Comparison of ENCODE assay signal across 8 cellular contexts in genomic region chr5:146291421-146292074, GRCh38. TPM values are rescaled to one million over a fixed set of nuclear protein-coding genes. Genes with fewer than 3 reads are reported as not detected.
A peak's percentile ranks its signal among the peaks of the same experiment; 100 is the strongest.
DNase-seq lines count a peak whose midpoint lies in the region; ATAC-seq and TF ChIP-seq lines count a peak whose summit lies in the region.

No MANE protein-coding gene starts in this region.

- no peaks in the 10 kb centered on the region for H3K4me1 ChIP-seq in IMR-90 (ENCODE audit: control insufficient read depth, insufficient read depth, low read length)

- H3K9ac ChIP-seq in IMR-90 (ENCODE audit: low read depth, low read length): no peak overlapping the region

- H3K4me1 Mint-ChIP-seq in activated T-cell treated with anti-CD3 and anti-CD28 coated beads, Interleukin-2, amount 50 U/mL, for 72 hours (ENCODE audit: low read depth): no peaks in the 10 kb centered on the region
- H3K4me1 Mint-ChIP-seq in natural killer cell: no peaks in the 10 kb centered on the region

- H3K4ac ChIP-seq in IMR-90 (ENCODE audit: low read depth, low read length): no peak overlapping the region

- H3K14ac ChIP-seq in IMR-90 (replicated peaks; ENCODE audit: low read depth, low read length): no peak overlapping the region

- intact Hi-C loops in IMR-90 (cut with micrococcal nuclease): loop anchor here (1.0 kb wide), 1 partner anchor 136 kb away; no protein-coding TSS in a partner anchor
- intact Hi-C loops in natural killer cell (cut with micrococcal nuclease): loop anchor here (1.0 kb wide), 1 partner anchor 136 kb away; no protein-coding TSS in a partner anchor

- H2BK5ac ChIP-seq in IMR-90 (ENCODE audit: low read depth, low read length, poor library complexity, severe bottlenecking): no peak overlapping the region

- H3K4me3 ChIP-seq in IMR-90 (ENCODE audit: insufficient read depth, low read depth, low read length) (no peak overlapping the region), epithelial cell of esophagus (ENCODE audit: low read length) (no peak overlapping the region)

- H2AFZ ChIP-seq in IMR-90 (replicated peaks; ENCODE audit: low read length, poor library complexity): no peak overlapping the region

- H2BK120ac ChIP-seq in IMR-90 (ENCODE audit: low read depth, low read length): no peak overlapping the region

- no peaks in the 10 kb centered on the region for H3K9me1 ChIP-seq in IMR-90 (ENCODE audit: insufficient read depth, low read length)

- peak in 1 of 2 donors; percentile 26 for ATAC-seq in activated T-cell treated with anti-CD3 and anti-CD28 coated beads, Interleukin-2, amount 50 U/mL, for 72 hours (replicated peaks in 1 of 2)
- ATAC-seq in GM21515 (IDR thresholded peaks at IDR 0.05; ENCODE audit: unreplicated experiment) (peak; percentile 78), IMR-90 (ENCODE audit: low read depth) (peak; percentile 49; the same call in 1 of the 2 replicates), natural killer cell (peak; percentile 58 to 78 (median 68))

- H3K27me3 Mint-ChIP-seq in activated T-cell treated with anti-CD3 and anti-CD28 coated beads, Interleukin-2, amount 50 U/mL, for 72 hours (ENCODE audit: low read depth): no peaks in the 10 kb centered on the region
- no peaks in the 10 kb centered on the region for H3K27me3 Mint-ChIP-seq in natural killer cell (ENCODE audit: low read depth in 2 of 2)

- H3K56ac ChIP-seq in IMR-90 (ENCODE audit: extremely low read depth, insufficient read depth, low read length): no peak overlapping the region

- no peak for TF ChIP-seq POLR2A in IMR-90 (IDR thresholded peaks at IDR 0.05; ENCODE audit: low read depth, low read length)

- H3K27me3 ChIP-seq in IMR-90 (ENCODE audit: control insufficient read depth, insufficient read depth, low read length): no peaks in the 10 kb centered on the region

- H3K4me2 ChIP-seq in IMR-90 (ENCODE audit: low read depth, low read length): no peak overlapping the region

- H2BK15ac ChIP-seq in IMR-90 (ENCODE audit: low read depth, low read length): no peak overlapping the region

- H4K5ac ChIP-seq in IMR-90 (ENCODE audit: low read depth, low read length): no peak overlapping the region

- no peak overlapping the region for H2BK20ac ChIP-seq in IMR-90 (ENCODE audit: low read depth, low read length)

- TF ChIP-seq CTCF in IMR-90 (conservative IDR thresholded peaks at IDR 0.05; ENCODE audit: low read depth, low read length): peak; percentile 60
- peak; percentile 63 for TF ChIP-seq CTCF in epithelial cell of esophagus (IDR thresholded peaks at IDR 0.05; ENCODE audit: insufficient read depth, low read depth, low read length, missing control alignments)
- peak; percentile 78 for TF ChIP-seq CTCF in natural killer cell (IDR thresholded peaks at IDR 0.05)

- no TSS peak for BruUV-seq in IMR-90 (replicated peaks; lab: Mats Ljungman, UMichigan)

- no peak overlapping the region for H3K18ac ChIP-seq in IMR-90 (ENCODE audit: low read depth, low read length)

- CTCF ChIA-PET in IMR-90 (lab: Yijun Ruan, JAX): no interaction called here

- H3K36me3 ChIP-seq in IMR-90 (ENCODE audit: control insufficient read depth, insufficient read depth, low read length): no peaks in the 10 kb centered on the region

- no peak overlapping the region for H3K27ac Mint-ChIP-seq in activated T-cell treated with anti-CD3 and anti-CD28 coated beads, Interleukin-2, amount 50 U/mL, for 72 hours
- no peak overlapping the region for H3K27ac Mint-ChIP-seq in natural killer cell

- no CpG with 5 or more reads among the region's 5 CpGs for WGBS in IMR-90 (ENCODE audit: extremely low coverage in 2 of 2, insufficient read length in 1 of 2), 2 experiments

- dilution Hi-C loops in IMR-90 (cut with HindIII; ENCODE audit: low sequenced_read_pairs, unreplicated experiment): no loop called here

- no peak overlapping the region for H3K4me3 Mint-ChIP-seq in activated T-cell treated with anti-CD3 and anti-CD28 coated beads, Interleukin-2, amount 50 U/mL, for 72 hours
- no peak overlapping the region for H3K4me3 Mint-ChIP-seq in natural killer cell

- POLR2A ChIA-PET in IMR-90 (lab: Charles Lee; ENCODE audit: unreplicated experiment): no interaction called here

- H3K9me3 ChIP-seq in IMR-90 (ENCODE audit: control insufficient read depth, insufficient read depth, low read length): no peaks in the 10 kb centered on the region

- no peak overlapping the region for H2AK5ac ChIP-seq in IMR-90 (ENCODE audit: low read depth, low read length)

- H4K91ac ChIP-seq in IMR-90 (ENCODE audit: insufficient read depth, low read depth, low read length): no peak overlapping the region

- in situ Hi-C loops in IMR-90 (cut with MboI; ENCODE audit: low sequenced_read_pairs): no loop called here

- no peaks in the 10 kb centered on the region for H4K20me1 ChIP-seq in IMR-90 (ENCODE audit: insufficient read depth, low read length)

- peak; percentile 40 for TF ChIP-seq RAD21 in IMR-90 (IDR thresholded peaks at IDR 0.05; ENCODE audit: low read length)

- no peaks in the 10 kb centered on the region for H3K9me3 Mint-ChIP-seq in activated T-cell treated with anti-CD3 and anti-CD28 coated beads, Interleukin-2, amount 50 U/mL, for 72 hours
- H3K9me3 Mint-ChIP-seq in natural killer cell: no peaks in the 10 kb centered on the region

- peak; percentile 6 to 12 for DNase-seq in activated T-cell treated with anti-CD3 and anti-CD28 coated beads, Interleukin-2, amount 50 U/mL, for 72 hours
- no peak for DNase-seq in activated T-cell treated with anti-CD3 and anti-CD28 coated beads, Interleukin-2, amount 50 U/mL, for 48 hours
- peak; percentile 33 for DNase-seq in IMR-90
- peak; percentile 75 for DNase-seq in RKO (ENCODE audit: low spot score)
- peak; percentile 65 for DNase-seq in epithelial cell of esophagus (ENCODE audit: low read depth)
- no peak for DNase-seq in natural killer cell
- no peak for DNase-seq in stimulated activated CD4-positive, alpha-beta T cell treated with anti-CD3 and anti-CD28 coated beads, Interleukin-4, amount 100 ng/mL, for 1 hour

- no peak overlapping the region for H3K23ac ChIP-seq in IMR-90 (ENCODE audit: low read depth, low read length)

- no peaks in the 10 kb centered on the region for H3K36me3 Mint-ChIP-seq in activated T-cell treated with anti-CD3 and anti-CD28 coated beads, Interleukin-2, amount 50 U/mL, for 72 hours (ENCODE audit: insufficient read depth in 2 of 2)
- no peaks in the 10 kb centered on the region for H3K36me3 Mint-ChIP-seq in natural killer cell

- no peak overlapping the region for H3K27ac ChIP-seq in IMR-90 (ENCODE audit: insufficient read depth, low read length)

- no peaks in the 10 kb centered on the region for H3K79me1 ChIP-seq in IMR-90 (ENCODE audit: low read depth in 1 of 2, low read length in 2 of 2)

- H2AK9ac ChIP-seq in IMR-90 (replicated peaks; ENCODE audit: low read depth, low read length, poor library complexity): no peak overlapping the region

- no peak overlapping the region for H4K8ac ChIP-seq in IMR-90 (ENCODE audit: low read depth in 2 of 2, low read length in 2 of 2)

TF ChIP-seq in IMR-90, 13 proteins besides CTCF, POLR2A, EP300 and RAD21:
- TF ChIP-seq SMC3 (IDR thresholded peaks at IDR 0.05; ENCODE audit: low read depth, low read length) (peak; percentile 24; the same call in 1 of the 2 replicates), RFX5 (IDR thresholded peaks at IDR 0.05; ENCODE audit: low read depth, low read length) (no peak)

RNA-seq across cellular contexts. Expression of gene POU4F3, which starts 47.1 kb away (rescaled TPM):
- total RNA-seq in activated T-cell treated with anti-CD3 and anti-CD28 coated beads, Interleukin-2, amount 50 U/mL, for 72 hours: not detected
- total RNA-seq in IMR-90 (2012; rRNA removed) (not detected in 2 replicates), natural killer cell (under 1 TPM in 1 of 3 donors, not detected in 2; 0.16 TPM)
- 0.02 and 0.06 TPM in 2 replicates for polyA plus RNA-seq in IMR-90 (2012; rRNA removed)
- 0.02 TPM in 1 of 2 replicates, not detected in the other for polyA plus RNA-seq in IMR-90 (2012; cell fraction: cytosol; rRNA removed)
- polyA plus RNA-seq in IMR-90 (2012; cell fraction: nucleus; rRNA removed; ENCODE audit: low replicate concordance): 0.09 and 0.14 TPM in 2 replicates

Comparison
In these comparisons a context has a peak if more than half of its experiments do, and no peak if none do; other contexts are left out.
1. DNase-seq: peak in activated T-cell treated with anti-CD3 and anti-CD28 coated beads, Interleukin-2, amount 50 U/mL, for 72 hours (2 of 2), IMR-90 (single experiment), RKO (single experiment) and epithelial cell of esophagus (single experiment); none in activated T-cell treated with anti-CD3 and anti-CD28 coated beads, Interleukin-2, amount 50 U/mL, for 48 hours (0 of 2), natural killer cell (single experiment) and stimulated activated CD4-positive, alpha-beta T cell treated with anti-CD3 and anti-CD28 coated beads, Interleukin-4, amount 100 ng/mL, for 1 hour (single experiment).
2. Peak in every context shown above with its lines, with median percentiles within 50 percentile points of each other: CTCF ChIP-seq.